Comparison of ENCODE assay signal across 23 cellular contexts in genomic region chr11:117382746-117383145, GRCh38.
"Had no signal": no experiment of that assay in that cellular context is flagged by ENCODE, and none has a peak within 500 bp of the region (broad histone marks: within the 10 kb centered on the region; RNA-seq: fewer than 3 reads in every experiment).

No MANE protein-coding gene starts in this region.

- H3K27ac Mint-ChIP-seq: activated B cell treated with CpG ODN at 0.5 μM for 24 hours; activated CD4-positive, alpha-beta memory T cell treated with anti-CD3 and anti-CD28 coated beads for 36 hours; activated CD4-positive, alpha-beta T cell treated with anti-CD3 and anti-CD28 coated beads, Interleukin-2, amount 10 ng/mL, durations not matched to agents 7 days and 5 days; activated naive CD4-positive, alpha-beta T cell treated with anti-CD3 and anti-CD28 coated beads, Interleukin-2, amount 10 ng/mL, durations not matched to agents 7 days and 5 days had no signal

- H3K4me1 ChIP-seq: breast epithelium had no signal

- H3K27me3 ChIP-seq: breast epithelium had no signal

- H3K4me3 ChIP-seq: breast epithelium, K562 had no signal

- H3K27ac ChIP-seq: breast epithelium had no signal

- H3K9me3 ChIP-seq: breast epithelium had no signal

- H3K9me3 Mint-ChIP-seq: activated B cell treated with CpG ODN at 0.5 μM for 24 hours; activated CD4-positive, alpha-beta memory T cell treated with anti-CD3 and anti-CD28 coated beads for 36 hours; activated CD4-positive, alpha-beta T cell treated with anti-CD3 and anti-CD28 coated beads, Interleukin-2, amount 10 ng/mL, durations not matched to agents 7 days and 5 days; activated naive CD4-positive, alpha-beta T cell treated with anti-CD3 and anti-CD28 coated beads, Interleukin-2, amount 10 ng/mL, durations not matched to agents 7 days and 5 days; activated T-cell treated with anti-CD3 and anti-CD28 coated beads, Interleukin-2, amount 50 U/mL, for 4 hours had no signal

- DNase-seq: activated B cell treated with CpG ODN at 0.5 μM for 24 hours; activated CD4-positive, alpha-beta memory T cell treated with anti-CD3 and anti-CD28 coated beads for 36 hours; activated CD4-positive, alpha-beta T cell treated with anti-CD3 and anti-CD28 coated beads for 1 hour; activated CD4-positive, alpha-beta T cell treated with anti-CD3 and anti-CD28 coated beads, Interleukin-2, amount 10 ng/mL, durations not matched to agents 7 days and 5 days; activated CD8-positive, alpha-beta memory T cell treated with anti-CD3 and anti-CD28 coated beads for 24 hours; activated effector memory CD4-positive, alpha-beta T cell treated with anti-CD3 and anti-CD28 coated beads, Interleukin-2, amount 50 U/mL, for 16 hours; activated naive CD4-positive, alpha-beta T cell treated with anti-CD3 and anti-CD28 coated beads, Interleukin-2, amount 10 ng/mL, durations not matched to agents 7 days and 5 days; activated T-cell treated with anti-CD3 and anti-CD28 coated beads, Interleukin-2, amount 50 U/mL, for 4 hours; aorta; central memory CD4-positive, alpha-beta T cell; Karpas-422; MM.1S; NCI-H1105; NCI-H1436; NCI-H1694 treated with DMSO at 0.1 percent for 48 hours; NCI-H2029 treated with DMSO at 0.1 percent for 48 hours; NCI-H510A treated with DMSO at 0.1 percent for 48 hours; NCI-H69; SIG-M5; T-helper 2 cell; T1000 had no signal

- ATAC-seq: activated T-cell treated with anti-CD3 and anti-CD28 coated beads, Interleukin-2, amount 50 U/mL, for 4 hours; K562 had no signal
